ENCODE assay signal across 8 cellular contexts in the genomic region with DNA sequence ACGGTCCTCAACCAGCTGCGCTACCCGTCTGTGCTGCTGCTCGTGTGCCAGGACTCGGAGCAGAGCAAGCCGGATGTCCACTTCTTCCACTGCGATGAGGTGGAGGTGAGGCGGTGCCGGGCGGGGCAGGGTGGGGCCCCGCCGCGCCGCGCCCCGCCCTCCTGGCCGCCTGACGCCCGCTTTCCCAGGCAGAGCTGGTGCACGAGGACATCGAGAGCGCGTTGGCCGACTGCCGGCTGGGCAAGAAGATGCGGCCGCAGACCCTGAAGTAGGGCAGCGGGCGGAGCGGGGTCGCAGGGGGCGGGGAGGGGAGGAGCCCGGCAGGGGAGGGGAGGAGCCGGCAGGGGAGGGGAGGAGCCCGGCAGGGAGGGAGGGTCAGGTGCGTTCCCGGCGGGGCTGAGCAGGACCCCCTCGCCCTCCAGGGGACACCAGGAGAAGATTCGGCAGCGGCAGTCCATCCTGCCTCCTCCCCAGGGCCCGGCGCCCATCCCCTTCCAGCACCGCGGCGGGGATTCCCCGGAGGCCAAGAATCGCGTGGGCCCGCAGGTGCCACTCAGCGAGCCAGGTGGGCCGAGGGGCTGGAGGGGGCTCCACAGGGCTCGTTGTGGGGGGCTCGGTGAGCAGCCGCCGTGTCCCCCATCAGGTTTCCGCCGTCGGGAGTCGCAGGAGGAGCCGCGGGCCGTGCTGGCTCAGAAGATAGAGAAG. TPM values are rescaled to one million over a fixed set of nuclear protein-coding genes. Genes with fewer than 3 reads are reported as not detected.
DNase-seq lines count a peak whose midpoint lies in the region; ATAC-seq, FAIRE-seq and TF ChIP-seq lines count a peak whose summit lies in the region.

No MANE protein-coding gene starts in this region.

- no peak overlapping the region for H4K12ac ChIP-seq in trophoblast cell (ENCODE audit: low read depth, low read length)

- no peak for TF ChIP-seq POLR2A in GM12878 (IDR thresholded peaks at IDR 0.05; ENCODE audit: low read depth, low read length)

- H2AK5ac ChIP-seq in trophoblast cell (ENCODE audit: low read length): no peak overlapping the region

- H3F3A ChIP-seq in OCI-LY1 (ENCODE audit: insufficient read depth, low read length): 0 out of 2 replicates have a peak, but pooled peaks cover 5% of the 10 kb centered on the region

- H2BK12ac ChIP-seq in trophoblast cell (ENCODE audit: low read length): no peak overlapping the region

- H2AFZ ChIP-seq in OCI-LY1 (ENCODE audit: low read length) (no peak overlapping the region), GM12878 (ENCODE audit: control insufficient read depth, low read depth, low read length) (peak overlapping the region; percentile 64), osteoblast (ENCODE audit: low read length) (no peak overlapping the region), trophoblast cell (ENCODE audit: insufficient read depth, low read length, poor library complexity) (no peak overlapping the region)

- no peak for TF ChIP-seq CTCF in GM13976 (IDR thresholded peaks at IDR 0.05; ENCODE audit: borderline replicate concordance, control extremely low read depth, extremely low read depth, insufficient read depth, missing control alignments)
- no peak for TF ChIP-seq CTCF in OCI-LY1 (IDR thresholded peaks at IDR 0.05; ENCODE audit: low read length)
- no peak for TF ChIP-seq CTCF in GM12878 (IDR thresholded peaks at IDR 0.05 in 2 of 3, conservative IDR thresholded peaks at IDR 0.05 in 1 of 3; ENCODE audit: control insufficient read depth in 2 of 3, extremely low read depth in 1 of 3, insufficient read depth in 1 of 3, low read depth in 3 of 3, low read length in 3 of 3)
- TF ChIP-seq CTCF in osteoblast (IDR thresholded peaks at IDR 0.05; ENCODE audit: extremely low read depth, low read depth, low read length): no peak

- no peak overlapping the region for H2BK5ac ChIP-seq in trophoblast cell (ENCODE audit: low read depth, low read length, poor library complexity)

- H3K36me3 ChIP-seq in OCI-LY1 (ENCODE audit: insufficient read depth, low read length): no peaks in the 10 kb centered on the region
- no peaks in the 10 kb centered on the region for H3K36me3 ChIP-seq in GM12878 (ENCODE audit: control insufficient read depth in 2 of 2, insufficient read depth in 2 of 2, low read length in 1 of 2)
- no peaks in the 10 kb centered on the region for H3K36me3 ChIP-seq in osteoblast (ENCODE audit: insufficient read depth, low read length)
- H3K36me3 ChIP-seq in trophoblast cell (ENCODE audit: control insufficient read depth in 1 of 2, insufficient read depth in 2 of 2, low read length in 2 of 2): peaks cover 54 to 58% of the 10 kb centered on the region in 2 experiments

- H3K27me3 ChIP-seq in OCI-LY1 (ENCODE audit: insufficient read depth, low read length): peaks cover 4% of the 10 kb centered on the region; the same call in 1 of the 2 replicates
- H3K27me3 ChIP-seq in GM12878 (replicated peaks in 1 of 2; ENCODE audit: control insufficient read depth in 2 of 2, insufficient read depth in 2 of 2, low read length in 1 of 2): 0 out of 4 replicates have a peak, but pooled peaks cover 0 to 3% of the 10 kb centered on the region in 2 experiments
- peaks cover 6% of the 10 kb centered on the region for H3K27me3 ChIP-seq in osteoblast (ENCODE audit: insufficient read depth, low read length)
- H3K27me3 ChIP-seq in trophoblast cell (ENCODE audit: insufficient read depth, low read length): no peaks in the 10 kb centered on the region

- H3K4me3 ChIP-seq in OCI-LY1 (ENCODE audit: low read depth, low read length, poor library complexity, severe bottlenecking) (peak overlapping the region; percentile 52), GM12878 (peak overlapping the region; percentile 57), osteoblast (ENCODE audit: insufficient read depth, low read length) (no peak overlapping the region), trophoblast cell (ENCODE audit: low read depth, low read length) (no peak overlapping the region)

- POLR2A ChIA-PET in GM12878 (lab: Charles Lee): interaction anchor here (1.0 to 8.2 kb wide), 2 partner anchors 14 to 25 kb away, joined by 3 to 72 read pairs; partner anchors contain the start of genes DEAF1 and TMEM80

- in situ Hi-C loops in GM13976 (cut with MboI; ENCODE audit: low sequenced_read_pairs, unreplicated experiment) (loop anchor here (10.0 kb wide), 1 partner anchor 166 kb away; no protein-coding TSS in a partner anchor), GM12878 (cut with MboI) (loop anchor here (10.0 kb wide), 1 partner anchor 56 kb away; no protein-coding TSS in a partner anchor)

- CTCF ChIA-PET in GM12878 (lab: Yijun Ruan, JAX): interaction anchor here (7.4 to 8.6 kb wide), 2 partner anchors 25 to 59 kb away, joined by 91 to 127 read pairs; partner anchors contain the start of genes DEAF1 and TMEM80

- no peaks in the 10 kb centered on the region for H3K79me2 ChIP-seq in OCI-LY1 (ENCODE audit: insufficient read depth, low read length)
- H3K79me2 ChIP-seq in GM12878 (ENCODE audit: control insufficient read depth, insufficient read depth, low read length): no peaks in the 10 kb centered on the region
- H3K79me2 ChIP-seq in osteoblast (ENCODE audit: insufficient read depth, low read length): no peaks in the 10 kb centered on the region
- H3K79me2 ChIP-seq in trophoblast cell (ENCODE audit: control insufficient read depth, insufficient read depth, low read length, poor library complexity): no peaks in the 10 kb centered on the region

- TF ChIP-seq RAD21 in GM12878 (IDR thresholded peaks at IDR 0.05; ENCODE audit: insufficient read depth, low read depth, low read length): no peak

- no peak overlapping the region for H3K27ac ChIP-seq in OCI-LY1 (ENCODE audit: low read depth, low read length, poor library complexity, severe bottlenecking)
- no peak overlapping the region for H3K27ac ChIP-seq in GM12878 (ENCODE audit: control insufficient read depth, insufficient read depth)
- no peak overlapping the region for H3K27ac ChIP-seq in osteoblast (ENCODE audit: low read depth, low read length)
- H3K27ac ChIP-seq in trophoblast cell (ENCODE audit: low read depth, low read length): no peak overlapping the region

- WGBS in GM12878 (ENCODE audit: insufficient coverage, insufficient replicate concordance, low lambda C conversion rate, missing lambda C conversion rate): 15% methylated on average over 30 of the region's 63 CpGs
- WGBS in trophoblast cell (ENCODE audit: extremely low coverage, insufficient coverage, insufficient read length): no CpG with 5 or more reads among the region's 63 CpGs

- no peak overlapping the region for H3K23ac ChIP-seq in trophoblast cell (ENCODE audit: low read length)

- no peak overlapping the region for H4K8ac ChIP-seq in trophoblast cell (ENCODE audit: low read depth, low read length)

- peak; percentile 80 for DNase-seq in GM13976 (ENCODE audit: low spot score)
- DNase-seq in GM12878 (ENCODE audit: low read depth, low spot score): no peak
- DNase-seq in osteoblast (ENCODE audit: insufficient read length, low spot score, missing footprints): peak; percentile 71
- no peak for DNase-seq in SW 1271 (lab: John Stamatoyannopoulos, UW)
- no peak for DNase-seq in NK-92 treated with Interleukin-12 subunit alpha and Interleukin-12 subunit beta, amount 100 ng/mL, for 24 hours (lab: John Stamatoyannopoulos, UW)
- no peak for DNase-seq in trophoblast cell

- H3K18ac ChIP-seq in trophoblast cell (ENCODE audit: low read length): no peak overlapping the region

- no peaks in the 10 kb centered on the region for H3K9me2 ChIP-seq in OCI-LY1 (ENCODE audit: low read depth, low read length)

- no peak overlapping the region for H3K14ac ChIP-seq in trophoblast cell (ENCODE audit: low read length)

- SMC1A ChIA-PET in GM12878 (lab: Charles Lee; ENCODE audit: uncharacterized antibody, unreplicated experiment): interaction anchor here (1.2 to 2.7 kb wide), 3 partner anchors 24 to 60 kb away, joined by 3 to 30 read pairs (median 3); partner anchors contain the start of gene TMEM80

- H3K79me1 ChIP-seq in trophoblast cell (ENCODE audit: low read length): no peaks in the 10 kb centered on the region

- ATAC-seq in GM12878: peak; percentile 79
- no peak for ATAC-seq in GM21717 (IDR thresholded peaks at IDR 0.05; ENCODE audit: unreplicated experiment)

- no peak overlapping the region for H3K4ac ChIP-seq in trophoblast cell (ENCODE audit: low read depth, low read length)

- no peak for FAIRE-seq in GM12878 (lab: Jason Lieb, UNC)

- intact Hi-C loops in GM12878 (cut with micrococcal nuclease; ENCODE audit: unreplicated experiment): loop anchor here (2.0 to 5.0 kb wide), 2 partner anchors 24 to 103 kb away; partner anchors contain the start of gene IRF7

- H3K9ac ChIP-seq in OCI-LY1 (ENCODE audit: low read length) (no peak overlapping the region), GM12878 (ENCODE audit: control insufficient read depth, insufficient read depth, low read length) (no peak overlapping the region), trophoblast cell (ENCODE audit: low read length) (no peak overlapping the region)

- H4K20me1 ChIP-seq in OCI-LY1 (ENCODE audit: insufficient read depth, low read length) (no peaks in the 10 kb centered on the region), GM12878 (ENCODE audit: control insufficient read depth, insufficient read depth) (no peaks in the 10 kb centered on the region), osteoblast (ENCODE audit: insufficient read depth, low read length) (no peaks in the 10 kb centered on the region)

- no peak overlapping the region for H2BK120ac ChIP-seq in trophoblast cell (ENCODE audit: insufficient read depth, low read length, poor library complexity)

- TF ChIP-seq EP300 in GM12878 (IDR thresholded peaks at IDR 0.05; ENCODE audit: borderline replicate concordance in 1 of 2, control insufficient read depth in 1 of 2, low read depth in 2 of 2, low read length in 2 of 2): no peak

- H3K4me2 ChIP-seq in OCI-LY1 (ENCODE audit: low read length) (peak overlapping the region; percentile 65), GM12878 (ENCODE audit: control insufficient read depth, insufficient read depth) (peak overlapping the region; percentile 84), osteoblast (ENCODE audit: insufficient read depth, low read length) (no peak overlapping the region), trophoblast cell (ENCODE audit: low read length) (no peak overlapping the region)

- H3K4me1 ChIP-seq in OCI-LY1 (ENCODE audit: insufficient read depth, low read length, severe bottlenecking) (peaks cover 38% of the 10 kb centered on the region), GM12878 (ENCODE audit: control insufficient read depth, insufficient read depth, low read length) (peaks cover 12% of the 10 kb centered on the region), osteoblast (ENCODE audit: insufficient read depth, low read length) (no peaks in the 10 kb centered on the region), trophoblast cell (ENCODE audit: control insufficient read depth in 1 of 2, insufficient read depth in 2 of 2, low read length in 2 of 2) (peaks cover 0 to 3% of the 10 kb centered on the region in 2 experiments)

- BruUV-seq in GM12878 (replicated peaks; lab: Mats Ljungman, UMichigan): no TSS peak

- H3K9me3 ChIP-seq in OCI-LY1 (ENCODE audit: low read length) (no peaks in the 10 kb centered on the region), GM12878 (replicated peaks; ENCODE audit: control insufficient read depth, insufficient read depth, low read length) (no peaks in the 10 kb centered on the region), osteoblast (ENCODE audit: low read depth, low read length) (no peaks in the 10 kb centered on the region), trophoblast cell (ENCODE audit: insufficient read depth, low read depth, low read length) (no peaks in the 10 kb centered on the region)

- RAD21 ChIA-PET in GM12878 (lab: Charles Lee; ENCODE audit: unreplicated experiment): interaction anchor here (2.2 to 6.3 kb wide), 3 partner anchors 26 to 166 kb away, joined by 10 to 112 read pairs (median 22); partner anchors contain the start of genes DEAF1 and TMEM80

- H4K91ac ChIP-seq in trophoblast cell (ENCODE audit: low read depth, low read length): no peak overlapping the region

RNA-seq across cellular contexts. Expression of gene EPS8L2, which starts 14.8 kb away (rescaled TPM):
- 4.4 and 8.1 TPM in 2 replicates for total RNA-seq in GM12878 (2013; cell fraction: nucleolus; rRNA removed)
- 11.5 and 12.5 TPM in 2 replicates for total RNA-seq in GM12878 (2014; rRNA removed)
- total RNA-seq in GM12878 (2014; rRNA removed; fragmentation: Illumina TruSeq; extraction: Trizol): 3.1 and 5.1 TPM in 2 replicates
- 10.8 and 13.4 TPM in 2 replicates for total RNA-seq in GM12878 (2021)
- polyA plus RNA-seq in GM12878 (2011; ENCODE audit: low read depth): 4.7 TPM
- polyA plus RNA-seq in GM12878 (2011; rRNA removed): 4.4 and 7.7 TPM in 2 replicates
- 7.5 and 14.4 TPM in 2 replicates for polyA plus RNA-seq in GM12878 (2011; cell fraction: cytosol; rRNA removed)
- 44.2 and 44.3 TPM in 2 replicates for polyA plus RNA-seq in GM12878 (2011; cell fraction: nucleus; rRNA removed)
- 22.8 and 23.5 TPM in 2 replicates for polyA plus RNA-seq in GM12878 (2012)
- 2.9 and 4.0 TPM in 2 replicates for polyA plus RNA-seq in GM12878 (2014; fragmentation: Illumina TruSeq; extraction: Trizol)
- 1 to 10 TPM in 1 of 2 experiments, under 1 TPM in 1; 0.76 to 2.9 TPM for polyA plus RNA-seq in GM12878 (2014; fragmentation: Nextera tagmentation; extraction: Ambion mirVana)
- 11.8 and 15.3 TPM in 2 replicates for polyA plus RNA-seq in GM12878 (2014; rRNA removed)
- 10 to 100 TPM; 13.9 to 20.0 TPM for polyA plus RNA-seq in GM12878 (2016; fragmentation: Nextera tagmentation; extraction: Ambion mirVana)
- 3.7 and 4.7 TPM in 2 replicates for polyA minus RNA-seq in GM12878 (2011; rRNA and poly(A)+ RNA removed)
- 4.4 and 4.8 TPM in 2 replicates for polyA minus RNA-seq in GM12878 (2011; cell fraction: cytosol; rRNA and poly(A)+ RNA removed)
- polyA minus RNA-seq in GM12878 (2011; cell fraction: nucleus; rRNA and poly(A)+ RNA removed): 5.4 and 5.7 TPM in 2 replicates
- 29.7 and 30.1 TPM in 2 replicates for total RNA-seq in osteoblast
- 166 and 168 TPM in 2 replicates for polyA plus RNA-seq in trophoblast cell (2013)

RNA-seq across cellular contexts. Expression of gene TMEM80, which starts 25.2 kb away (rescaled TPM):
- total RNA-seq in GM12878 (2013; cell fraction: nucleolus; rRNA removed): 27.5 and 32.1 TPM in 2 replicates
- 21.9 and 22.1 TPM in 2 replicates for total RNA-seq in GM12878 (2014; rRNA removed)
- total RNA-seq in GM12878 (2014; rRNA removed; fragmentation: Illumina TruSeq; extraction: Trizol): 11.6 and 11.9 TPM in 2 replicates
- 16.5 and 19.5 TPM in 2 replicates for total RNA-seq in GM12878 (2021)
- polyA plus RNA-seq in GM12878 (2011; ENCODE audit: low read depth): 7.6 TPM
- polyA plus RNA-seq in GM12878 (2011; rRNA removed): 30.7 and 36.6 TPM in 2 replicates
- 28.5 and 37.1 TPM in 2 replicates for polyA plus RNA-seq in GM12878 (2011; cell fraction: cytosol; rRNA removed)
- 45.3 and 46.0 TPM in 2 replicates for polyA plus RNA-seq in GM12878 (2011; cell fraction: nucleus; rRNA removed)
- polyA plus RNA-seq in GM12878 (2012): 18.6 and 20.7 TPM in 2 replicates
- polyA plus RNA-seq in GM12878 (2014; fragmentation: Illumina TruSeq; extraction: Trizol): 8.0 and 14.9 TPM in 2 replicates
- polyA plus RNA-seq in GM12878 (2014; fragmentation: Nextera tagmentation; extraction: Ambion mirVana): 1 to 10 TPM; 6.7 to 8.8 TPM
- 28.3 and 29.8 TPM in 2 replicates for polyA plus RNA-seq in GM12878 (2014; rRNA removed)
- polyA plus RNA-seq in GM12878 (2016; fragmentation: Nextera tagmentation; extraction: Ambion mirVana): 10 to 100 TPM; 28.4 to 30.9 TPM
- polyA minus RNA-seq in GM12878 (2011; rRNA and poly(A)+ RNA removed): 6.9 and 10.7 TPM in 2 replicates
- 3.2 and 4.0 TPM in 2 replicates for polyA minus RNA-seq in GM12878 (2011; cell fraction: cytosol; rRNA and poly(A)+ RNA removed)
- 6.6 and 13.6 TPM in 2 replicates for polyA minus RNA-seq in GM12878 (2011; cell fraction: nucleus; rRNA and poly(A)+ RNA removed)
- 17.4 and 21.2 TPM in 2 replicates for total RNA-seq in osteoblast
- 22.2 and 23.0 TPM in 2 replicates for polyA plus RNA-seq in trophoblast cell (2013)

RNA-seq across cellular contexts. Expression of gene DEAF1, which starts 25.8 kb away (rescaled TPM):
- total RNA-seq in GM12878 (2013; cell fraction: nucleolus; rRNA removed): 64.8 and 65.6 TPM in 2 replicates
- total RNA-seq in GM12878 (2014; rRNA removed): 47.6 and 48.6 TPM in 2 replicates
- 21.2 and 23.0 TPM in 2 replicates for total RNA-seq in GM12878 (2014; rRNA removed; fragmentation: Illumina TruSeq; extraction: Trizol)
- 51.3 and 57.1 TPM in 2 replicates for total RNA-seq in GM12878 (2021)
- 7.2 TPM for polyA plus RNA-seq in GM12878 (2011; ENCODE audit: low read depth)
- polyA plus RNA-seq in GM12878 (2011; rRNA removed): 10.2 and 21.6 TPM in 2 replicates
- 37.2 and 47.3 TPM in 2 replicates for polyA plus RNA-seq in GM12878 (2011; cell fraction: cytosol; rRNA removed)
- 31.1 and 35.9 TPM in 2 replicates for polyA plus RNA-seq in GM12878 (2011; cell fraction: nucleus; rRNA removed)
- polyA plus RNA-seq in GM12878 (2012): 23.4 and 29.5 TPM in 2 replicates
- 4.4 and 17.1 TPM in 2 replicates for polyA plus RNA-seq in GM12878 (2014; fragmentation: Illumina TruSeq; extraction: Trizol)
- polyA plus RNA-seq in GM12878 (2014; fragmentation: Nextera tagmentation; extraction: Ambion mirVana): 1 to 10 TPM in 1 of 2 experiments, under 1 TPM in 1; 0.68 to 5.5 TPM
- 43.7 and 51.5 TPM in 2 replicates for polyA plus RNA-seq in GM12878 (2014; rRNA removed)
- polyA plus RNA-seq in GM12878 (2016; fragmentation: Nextera tagmentation; extraction: Ambion mirVana): 10 to 100 TPM; 28.8 to 41.0 TPM
- 18.2 and 35.1 TPM in 2 replicates for polyA minus RNA-seq in GM12878 (2011; rRNA and poly(A)+ RNA removed)
- 21.3 and 22.6 TPM in 2 replicates for polyA minus RNA-seq in GM12878 (2011; cell fraction: cytosol; rRNA and poly(A)+ RNA removed)
- polyA minus RNA-seq in GM12878 (2011; cell fraction: nucleus; rRNA and poly(A)+ RNA removed): 10.5 and 23.0 TPM in 2 replicates
- total RNA-seq in osteoblast: 38.0 and 44.2 TPM in 2 replicates
- polyA plus RNA-seq in trophoblast cell (2013): 24.6 and 25.8 TPM in 2 replicates

RNA-seq across cellular contexts. Expression of gene TALDO1, which starts 26.5 kb away (rescaled TPM):
- 34.6 and 35.6 TPM in 2 replicates for total RNA-seq in GM12878 (2013; cell fraction: nucleolus; rRNA removed)
- total RNA-seq in GM12878 (2014; rRNA removed) (168 and 176 TPM in 2 replicates), GM12878 (2014; rRNA removed; fragmentation: Illumina TruSeq; extraction: Trizol) (139 and 148 TPM in 2 replicates), GM12878 (2021) (226 and 227 TPM in 2 replicates), osteoblast (204 TPM in 2 replicates)
- polyA plus RNA-seq in GM12878 (2011; ENCODE audit: low read depth): 120 TPM
- polyA plus RNA-seq in GM12878 (2011; rRNA removed) (88.2 and 152 TPM in 2 replicates), GM12878 (2014; fragmentation: Illumina TruSeq; extraction: Trizol) (70.6 and 146 TPM in 2 replicates), GM12878 (2014; fragmentation: Nextera tagmentation; extraction: Ambion mirVana) (100 to 1,000 TPM; 121 to 189 TPM), GM12878 (2014; rRNA removed) (227 and 242 TPM in 2 replicates), GM12878 (2016; fragmentation: Nextera tagmentation; extraction: Ambion mirVana) (100 to 1,000 TPM; 293 to 302 TPM)
- 193 and 210 TPM in 2 replicates for polyA plus RNA-seq in GM12878 (2011; cell fraction: cytosol; rRNA removed)
- polyA plus RNA-seq in GM12878 (2011; cell fraction: nucleus; rRNA removed): 130 and 164 TPM in 2 replicates
- polyA plus RNA-seq in GM12878 (2012): 116 and 122 TPM in 2 replicates
- 51.3 and 80.4 TPM in 2 replicates for polyA minus RNA-seq in GM12878 (2011; rRNA and poly(A)+ RNA removed)
- 49.3 and 52.0 TPM in 2 replicates for polyA minus RNA-seq in GM12878 (2011; cell fraction: cytosol; rRNA and poly(A)+ RNA removed)
- polyA minus RNA-seq in GM12878 (2011; cell fraction: nucleus; rRNA and poly(A)+ RNA removed): 13.9 and 22.8 TPM in 2 replicates
- 244 and 248 TPM in 2 replicates for polyA plus RNA-seq in trophoblast cell (2013)

RNA-seq across cellular contexts. Expression of gene GATD1, which starts 56.5 kb away (rescaled TPM):
- 169 and 199 TPM in 2 replicates for total RNA-seq in GM12878 (2013; cell fraction: nucleolus; rRNA removed)
- total RNA-seq in GM12878 (2014; rRNA removed) (19.0 and 28.2 TPM in 2 replicates), GM12878 (2014; rRNA removed; fragmentation: Illumina TruSeq; extraction: Trizol) (16.3 and 20.3 TPM in 2 replicates), GM12878 (2021) (59.7 and 62.3 TPM in 2 replicates), osteoblast (31.5 and 37.3 TPM in 2 replicates)
- 29.1 TPM for polyA plus RNA-seq in GM12878 (2011; ENCODE audit: low read depth)
- polyA plus RNA-seq in GM12878 (2011; rRNA removed) (11.8 and 17.0 TPM in 2 replicates), GM12878 (2014; fragmentation: Illumina TruSeq; extraction: Trizol) (4.3 and 18.5 TPM in 2 replicates), GM12878 (2014; fragmentation: Nextera tagmentation; extraction: Ambion mirVana) (1 to 10 TPM; 1.2 to 3.3 TPM), GM12878 (2014; rRNA removed) (85.8 and 92.6 TPM in 2 replicates), GM12878 (2016; fragmentation: Nextera tagmentation; extraction: Ambion mirVana) (10 to 100 TPM; 24.3 to 28.0 TPM)
- 30.5 and 60.2 TPM in 2 replicates for polyA plus RNA-seq in GM12878 (2011; cell fraction: cytosol; rRNA removed)
- polyA plus RNA-seq in GM12878 (2011; cell fraction: nucleus; rRNA removed): 246 and 392 TPM in 2 replicates
- 21.7 and 24.5 TPM in 2 replicates for polyA plus RNA-seq in GM12878 (2012)
- polyA minus RNA-seq in GM12878 (2011; rRNA and poly(A)+ RNA removed): 8.6 and 24.9 TPM in 2 replicates
- polyA minus RNA-seq in GM12878 (2011; cell fraction: cytosol; rRNA and poly(A)+ RNA removed): 8.4 and 13.1 TPM in 2 replicates
- 23.9 and 49.5 TPM in 2 replicates for polyA minus RNA-seq in GM12878 (2011; cell fraction: nucleus; rRNA and poly(A)+ RNA removed)
- polyA plus RNA-seq in trophoblast cell (2013): 27.9 and 28.1 TPM in 2 replicates

Comparison
In these comparisons a context has a peak if more than half of its experiments do, and no peak if none do; other contexts are left out.
1. DNase-seq: peak in GM13976 (single experiment) and osteoblast (single experiment); none in GM12878 (single experiment), SW 1271 (0 of 2), NK-92 treated with Interleukin-12 subunit alpha and Interleukin-12 subunit beta, amount 100 ng/mL, for 24 hours (single experiment) and trophoblast cell (0 of 2).
2. H3K4me2 ChIP-seq: peak in OCI-LY1 (single experiment) and GM12878 (single experiment); none in osteoblast (single experiment) and trophoblast cell (single experiment).
3. H3K4me3 ChIP-seq: peak in OCI-LY1 (single experiment) and GM12878 (single experiment); none in osteoblast (single experiment) and trophoblast cell (single experiment).